ENCODE assay signal across 1 cellular context in the genomic region with DNA sequence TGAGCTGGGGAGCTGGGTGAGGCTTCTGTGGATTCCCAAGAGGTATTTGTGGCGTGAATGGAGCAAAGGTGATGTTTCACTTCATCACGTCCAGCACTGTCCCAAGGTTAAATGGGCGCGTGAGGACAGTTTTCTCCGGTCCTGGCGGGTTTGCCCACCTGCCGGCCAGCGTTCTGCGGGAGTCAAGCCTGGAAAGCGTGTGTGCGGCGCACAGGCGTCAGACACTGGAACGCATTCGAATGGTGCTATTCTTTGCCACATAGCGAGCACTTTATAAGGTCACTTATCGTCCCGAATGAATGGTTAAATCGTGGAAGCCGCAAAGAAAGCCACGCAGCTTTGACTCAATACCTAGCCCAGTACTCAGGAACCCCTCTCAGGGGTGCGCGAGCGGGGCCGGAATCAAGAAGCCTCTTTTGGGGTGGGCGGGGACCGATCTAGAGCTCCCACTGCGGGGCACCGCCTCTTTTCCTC.
TF ChIP-seq lines count a peak whose summit lies in the region.

No MANE protein-coding gene starts in this region.

TF ChIP-seq in H1, 55 proteins besides CTCF, POLR2A, EP300 and RAD21:
- TF ChIP-seq KDM1A (IDR thresholded peaks at IDR 0.05; ENCODE audit: borderline replicate concordance, low read length): peak; percentile 67; the same call in 1 of the 2 replicates
- no peak for TF ChIP-seq GTF2F1 (IDR thresholded peaks at IDR 0.05; ENCODE audit: borderline replicate concordance, low read depth, low read length)
